Comparison of ENCODE assay signal across 10 cellular contexts in the genomic region with DNA sequence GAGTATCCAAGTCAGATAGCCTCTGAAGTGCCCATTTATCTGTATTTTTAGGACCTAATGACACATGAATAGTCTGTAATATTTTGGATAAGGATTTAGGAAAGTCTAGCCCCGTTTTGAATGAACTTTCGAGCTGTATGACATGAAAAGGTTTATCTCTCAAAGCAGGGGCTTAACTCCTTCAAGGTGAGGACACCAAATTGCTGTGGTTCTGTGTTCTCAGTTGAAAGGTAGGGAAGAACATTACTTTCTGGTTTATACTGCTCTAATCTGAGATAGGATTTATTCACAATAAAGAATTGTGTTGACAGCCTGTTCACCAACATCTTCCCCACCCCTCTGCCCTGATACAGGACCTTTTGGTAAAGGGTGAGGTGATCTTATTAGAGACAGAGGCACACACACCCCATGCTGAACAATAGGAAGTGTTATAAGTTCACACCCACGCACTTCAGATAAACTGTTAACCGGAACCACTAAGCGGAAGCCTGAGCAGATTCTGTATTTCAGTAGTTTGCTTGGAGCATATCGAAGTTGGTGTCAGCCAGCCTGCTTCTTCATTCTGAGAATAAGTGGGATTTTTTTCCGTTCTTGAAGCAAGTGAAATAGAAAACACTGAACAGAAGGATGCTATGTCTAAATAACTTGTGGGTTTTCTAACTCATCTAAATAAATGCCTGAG.
DNase-seq lines count a peak whose midpoint lies in the region; ATAC-seq and TF ChIP-seq lines count a peak whose summit lies in the region.
"Had no signal": no experiment of that assay in that cellular context is flagged by ENCODE, and none has a peak within 500 bp of the region (broad histone marks: within the 10 kb centered on the region; RNA-seq: fewer than 3 reads in every experiment).

No MANE protein-coding gene starts in this region.

- ATAC-seq in GM18909 (IDR thresholded peaks at IDR 0.05; ENCODE audit: poor library complexity, unreplicated experiment) (peak; percentile 98), HG03045 (IDR thresholded peaks at IDR 0.05; ENCODE audit: unreplicated experiment) (peak; percentile 98), memory B cell (ENCODE audit: low read depth) (peak; percentile 99), foreskin keratinocyte (no peak), GM23338 (no peak)

- peaks cover 6% of the 10 kb centered on the region; the same call in 1 of the 2 replicates for H4K20me1 ChIP-seq in GM23338 (replicated peaks; ENCODE audit: insufficient read depth)

- H3K36me3 ChIP-seq in GM23338 (ENCODE audit: insufficient read depth): no peaks in the 10 kb centered on the region
- H3K36me3 ChIP-seq: thoracic aorta had no signal

- peak overlapping the region; percentile 49 for H3K4me3 Mint-ChIP-seq in memory B cell
- H3K4me3 Mint-ChIP-seq in GM23338: no peak overlapping the region

- H3K4me3 ChIP-seq in GM23338: no peak overlapping the region
- H3K4me3 ChIP-seq: thoracic aorta had no signal

- H3K36me3 Mint-ChIP-seq in memory B cell (peaks cover 13% of the 10 kb centered on the region), GM23338 (ENCODE audit: low read depth) (no peaks in the 10 kb centered on the region)

- H3K27me3 Mint-ChIP-seq in memory B cell (no peaks in the 10 kb centered on the region), GM23338 (ENCODE audit: insufficient read depth, low read depth, poor library complexity) (peaks cover 2% of the 10 kb centered on the region)

- DNase-seq in activated CD4-positive, alpha-beta T cell treated with anti-CD3 and anti-CD28 coated beads for 48 hours: peak; percentile 66
- peak; percentile 22 to 42 for DNase-seq in memory B cell (ENCODE audit: low spot score in 2 of 2)
- no peak for DNase-seq in foreskin keratinocyte
- no peak for DNase-seq in substantia nigra (lab: John Stamatoyannopoulos, UW)
- DNase-seq in amniotic stem cell (lab: John Stamatoyannopoulos, UW): no peak
- DNase-seq in GM23338 (ENCODE audit: low spot score): no peak

- no peak overlapping the region for H3K27ac ChIP-seq in foreskin keratinocyte
- no peak overlapping the region for H3K27ac ChIP-seq in substantia nigra (ENCODE audit: low read depth, low read length, poor library complexity, severe bottlenecking)
- no peak overlapping the region for H3K27ac ChIP-seq in GM23338 (ENCODE audit: low read depth)
- H3K27ac ChIP-seq: epithelial cell of prostate, thoracic aorta had no signal

- H3F3A ChIP-seq in GM23338 (replicated peaks; ENCODE audit: low read depth): no peaks in the 10 kb centered on the region

- TF ChIP-seq CTCF in foreskin keratinocyte (conservative IDR thresholded peaks at IDR 0.05): no peak
- TF ChIP-seq CTCF in GM23338 (conservative IDR thresholded peaks at IDR 0.05; ENCODE audit: low read depth in 2 of 2): no peak

- no peaks in the 10 kb centered on the region for H3K79me2 ChIP-seq in GM23338 (replicated peaks; ENCODE audit: insufficient read depth)

- H3K4me1 Mint-ChIP-seq in memory B cell (peaks cover 29% of the 10 kb centered on the region), GM23338 (peaks cover 15% of the 10 kb centered on the region)

- H3K27ac Mint-ChIP-seq in memory B cell (peak overlapping the region; percentile 89), GM23338 (no peak overlapping the region)

- H3K9me2 ChIP-seq in GM23338 (ENCODE audit: insufficient read depth): no peaks in the 10 kb centered on the region

- H2AFZ ChIP-seq in GM23338: no peak overlapping the region

- H3K4me2 ChIP-seq in GM23338: no peak overlapping the region

- H3K27me3 ChIP-seq in foreskin keratinocyte (no peaks in the 10 kb centered on the region), GM23338 (ENCODE audit: insufficient read depth) (no peaks in the 10 kb centered on the region)

- H3K9me3 Mint-ChIP-seq in memory B cell: no peaks in the 10 kb centered on the region
- H3K9me3 Mint-ChIP-seq in GM23338: no peaks in the 10 kb centered on the region

- H3K4me1 ChIP-seq in foreskin keratinocyte (peaks cover 6% of the 10 kb centered on the region), GM23338 (ENCODE audit: insufficient read depth) (no peaks in the 10 kb centered on the region)

TF ChIP-seq in GM23338, 12 proteins besides CTCF, POLR2A, EP300 and RAD21 (continues in another document):
- TF ChIP-seq NANOG (IDR thresholded peaks at IDR 0.05; ENCODE audit: borderline replicate concordance): no peak
- no peak for TF ChIP-seq POLR2AphosphoS5 (IDR thresholded peaks at IDR 0.05; ENCODE audit: low read depth)
- TF ChIP-seq, protein P1, sequence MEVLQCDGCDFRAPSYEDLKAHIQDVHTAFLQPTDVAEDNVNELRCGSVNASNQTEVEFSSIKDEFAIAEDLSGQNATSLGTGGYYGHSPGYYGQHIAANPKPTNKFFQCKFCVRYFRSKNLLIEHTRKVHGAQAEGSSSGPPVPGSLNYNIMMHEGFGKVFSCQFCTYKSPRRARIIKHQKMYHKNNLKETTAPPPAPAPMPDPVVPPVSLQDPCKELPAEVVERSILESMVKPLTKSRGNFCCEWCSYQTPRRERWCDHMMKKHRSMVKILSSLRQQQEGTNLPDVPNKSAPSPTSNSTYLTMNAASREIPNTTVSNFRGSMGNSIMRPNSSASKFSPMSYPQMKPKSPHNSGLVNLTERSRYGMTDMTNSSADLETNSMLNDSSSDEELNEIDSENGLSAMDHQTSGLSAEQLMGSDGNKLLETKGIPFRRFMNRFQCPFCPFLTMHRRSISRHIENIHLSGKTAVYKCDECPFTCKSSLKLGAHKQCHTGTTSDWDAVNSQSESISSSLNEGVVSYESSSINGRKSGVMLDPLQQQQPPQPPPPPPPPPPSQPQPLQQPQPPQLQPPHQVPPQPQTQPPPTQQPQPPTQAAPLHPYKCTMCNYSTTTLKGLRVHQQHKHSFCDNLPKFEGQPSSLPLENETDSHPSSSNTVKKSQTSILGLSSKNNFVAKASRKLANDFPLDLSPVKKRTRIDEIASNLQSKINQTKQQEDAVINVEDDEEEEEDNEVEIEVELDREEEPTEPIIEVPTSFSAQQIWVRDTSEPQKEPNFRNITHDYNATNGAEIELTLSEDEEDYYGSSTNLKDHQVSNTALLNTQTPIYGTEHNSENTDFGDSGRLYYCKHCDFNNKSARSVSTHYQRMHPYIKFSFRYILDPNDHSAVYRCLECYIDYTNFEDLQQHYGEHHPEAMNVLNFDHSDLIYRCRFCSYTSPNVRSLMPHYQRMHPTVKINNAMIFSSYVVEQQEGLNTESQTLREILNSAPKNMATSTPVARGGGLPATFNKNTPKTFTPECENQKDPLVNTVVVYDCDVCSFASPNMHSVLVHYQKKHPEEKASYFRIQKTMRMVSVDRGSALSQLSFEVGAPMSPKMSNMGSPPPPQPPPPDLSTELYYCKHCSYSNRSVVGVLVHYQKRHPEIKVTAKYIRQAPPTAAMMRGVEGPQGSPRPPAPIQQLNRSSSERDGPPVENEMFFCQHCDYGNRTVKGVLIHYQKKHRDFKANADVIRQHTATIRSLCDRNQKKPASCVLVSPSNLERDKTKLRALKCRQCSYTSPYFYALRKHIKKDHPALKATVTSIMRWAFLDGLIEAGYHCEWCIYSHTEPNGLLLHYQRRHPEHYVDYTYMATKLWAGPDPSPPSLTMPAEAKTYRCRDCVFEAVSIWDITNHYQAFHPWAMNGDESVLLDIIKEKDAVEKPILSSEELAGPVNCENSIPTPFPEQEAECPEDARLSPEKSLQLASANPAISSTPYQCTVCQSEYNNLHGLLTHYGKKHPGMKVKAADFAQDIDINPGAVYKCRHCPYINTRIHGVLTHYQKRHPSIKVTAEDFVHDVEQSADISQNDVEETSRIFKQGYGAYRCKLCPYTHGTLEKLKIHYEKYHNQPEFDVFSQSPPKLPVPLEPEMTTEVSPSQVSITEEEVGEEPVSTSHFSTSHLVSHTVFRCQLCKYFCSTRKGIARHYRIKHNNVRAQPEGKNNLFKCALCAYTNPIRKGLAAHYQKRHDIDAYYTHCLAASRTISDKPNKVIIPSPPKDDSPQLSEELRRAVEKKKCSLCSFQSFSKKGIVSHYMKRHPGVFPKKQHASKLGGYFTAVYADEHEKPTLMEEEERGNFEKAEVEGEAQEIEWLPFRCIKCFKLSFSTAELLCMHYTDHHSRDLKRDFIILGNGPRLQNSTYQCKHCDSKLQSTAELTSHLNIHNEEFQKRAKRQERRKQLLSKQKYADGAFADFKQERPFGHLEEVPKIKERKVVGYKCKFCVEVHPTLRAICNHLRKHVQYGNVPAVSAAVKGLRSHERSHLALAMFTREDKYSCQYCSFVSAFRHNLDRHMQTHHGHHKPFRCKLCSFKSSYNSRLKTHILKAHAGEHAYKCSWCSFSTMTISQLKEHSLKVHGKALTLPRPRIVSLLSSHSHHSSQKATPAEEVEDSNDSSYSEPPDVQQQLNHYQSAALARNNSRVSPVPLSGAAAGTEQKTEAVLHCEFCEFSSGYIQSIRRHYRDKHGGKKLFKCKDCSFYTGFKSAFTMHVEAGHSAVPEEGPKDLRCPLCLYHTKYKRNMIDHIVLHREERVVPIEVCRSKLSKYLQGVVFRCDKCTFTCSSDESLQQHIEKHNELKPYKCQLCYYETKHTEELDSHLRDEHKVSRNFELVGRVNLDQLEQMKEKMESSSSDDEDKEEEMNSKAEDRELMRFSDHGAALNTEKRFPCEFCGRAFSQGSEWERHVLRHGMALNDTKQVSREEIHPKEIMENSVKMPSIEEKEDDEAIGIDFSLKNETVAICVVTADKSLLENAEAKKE (CRISPR knock-in tag; IDR thresholded peaks at IDR 0.05): no peak
- TF ChIP-seq, protein P2, sequence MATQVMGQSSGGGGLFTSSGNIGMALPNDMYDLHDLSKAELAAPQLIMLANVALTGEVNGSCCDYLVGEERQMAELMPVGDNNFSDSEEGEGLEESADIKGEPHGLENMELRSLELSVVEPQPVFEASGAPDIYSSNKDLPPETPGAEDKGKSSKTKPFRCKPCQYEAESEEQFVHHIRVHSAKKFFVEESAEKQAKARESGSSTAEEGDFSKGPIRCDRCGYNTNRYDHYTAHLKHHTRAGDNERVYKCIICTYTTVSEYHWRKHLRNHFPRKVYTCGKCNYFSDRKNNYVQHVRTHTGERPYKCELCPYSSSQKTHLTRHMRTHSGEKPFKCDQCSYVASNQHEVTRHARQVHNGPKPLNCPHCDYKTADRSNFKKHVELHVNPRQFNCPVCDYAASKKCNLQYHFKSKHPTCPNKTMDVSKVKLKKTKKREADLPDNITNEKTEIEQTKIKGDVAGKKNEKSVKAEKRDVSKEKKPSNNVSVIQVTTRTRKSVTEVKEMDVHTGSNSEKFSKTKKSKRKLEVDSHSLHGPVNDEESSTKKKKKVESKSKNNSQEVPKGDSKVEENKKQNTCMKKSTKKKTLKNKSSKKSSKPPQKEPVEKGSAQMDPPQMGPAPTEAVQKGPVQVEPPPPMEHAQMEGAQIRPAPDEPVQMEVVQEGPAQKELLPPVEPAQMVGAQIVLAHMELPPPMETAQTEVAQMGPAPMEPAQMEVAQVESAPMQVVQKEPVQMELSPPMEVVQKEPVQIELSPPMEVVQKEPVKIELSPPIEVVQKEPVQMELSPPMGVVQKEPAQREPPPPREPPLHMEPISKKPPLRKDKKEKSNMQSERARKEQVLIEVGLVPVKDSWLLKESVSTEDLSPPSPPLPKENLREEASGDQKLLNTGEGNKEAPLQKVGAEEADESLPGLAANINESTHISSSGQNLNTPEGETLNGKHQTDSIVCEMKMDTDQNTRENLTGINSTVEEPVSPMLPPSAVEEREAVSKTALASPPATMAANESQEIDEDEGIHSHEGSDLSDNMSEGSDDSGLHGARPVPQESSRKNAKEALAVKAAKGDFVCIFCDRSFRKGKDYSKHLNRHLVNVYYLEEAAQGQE (IDR thresholded peaks at IDR 0.05; ENCODE audit: unreplicated experiment): no peak
- TF ChIP-seq ZNF114 (CRISPR knock-in tag; IDR thresholded peaks at IDR 0.05): no peak

Comparison
In these comparisons a context has a peak if more than half of its experiments do, and no peak if none do; other contexts are left out.
1. ATAC-seq: peak in GM18909 (single experiment), HG03045 (single experiment) and memory B cell (single experiment); none in foreskin keratinocyte (single experiment) and GM23338 (single experiment).
2. DNase-seq: peak in activated CD4-positive, alpha-beta T cell treated with anti-CD3 and anti-CD28 coated beads for 48 hours (single experiment) and memory B cell (2 of 2); none in foreskin keratinocyte (0 of 2), substantia nigra (0 of 49), amniotic stem cell (single experiment) and GM23338 (single experiment).